In the genomic region with DNA sequence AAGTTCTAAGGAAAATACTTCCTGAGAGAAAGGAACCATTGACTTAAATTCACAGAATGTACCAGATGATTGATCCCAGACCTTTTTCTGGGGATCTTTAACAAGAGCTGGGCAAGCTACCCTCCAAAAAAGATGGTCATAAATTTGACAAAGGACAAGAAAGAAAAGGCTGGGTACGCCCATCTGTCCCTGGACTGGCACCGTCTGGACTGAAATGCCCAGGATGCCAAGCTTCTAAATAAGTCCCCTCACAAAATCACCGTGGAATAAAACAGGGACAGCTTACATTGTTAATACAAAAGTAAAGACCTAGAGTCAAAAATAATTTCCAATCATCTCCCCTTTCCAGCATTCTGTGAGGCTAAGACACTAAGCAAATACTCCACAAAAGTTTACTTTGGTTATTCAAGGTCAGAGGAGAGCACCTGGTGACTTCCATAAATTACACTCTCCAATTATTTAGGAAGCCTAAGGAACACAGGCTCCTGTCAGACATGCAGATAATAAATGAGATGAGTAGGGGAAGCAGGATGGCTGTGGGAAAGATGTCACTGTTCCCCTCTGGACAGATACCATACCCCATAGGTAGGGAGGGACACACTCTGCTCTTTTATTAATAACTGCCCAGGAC, we compare ENCODE assay signal across 1 cellular context.
TF ChIP-seq lines count a peak whose summit lies in the region.

No MANE protein-coding gene starts in this region.

TF ChIP-seq in HepG2, 621 proteins besides CTCF, POLR2A, EP300 and RAD21 (continued from another document and continues in another):
- TF ChIP-seq, protein P1, sequence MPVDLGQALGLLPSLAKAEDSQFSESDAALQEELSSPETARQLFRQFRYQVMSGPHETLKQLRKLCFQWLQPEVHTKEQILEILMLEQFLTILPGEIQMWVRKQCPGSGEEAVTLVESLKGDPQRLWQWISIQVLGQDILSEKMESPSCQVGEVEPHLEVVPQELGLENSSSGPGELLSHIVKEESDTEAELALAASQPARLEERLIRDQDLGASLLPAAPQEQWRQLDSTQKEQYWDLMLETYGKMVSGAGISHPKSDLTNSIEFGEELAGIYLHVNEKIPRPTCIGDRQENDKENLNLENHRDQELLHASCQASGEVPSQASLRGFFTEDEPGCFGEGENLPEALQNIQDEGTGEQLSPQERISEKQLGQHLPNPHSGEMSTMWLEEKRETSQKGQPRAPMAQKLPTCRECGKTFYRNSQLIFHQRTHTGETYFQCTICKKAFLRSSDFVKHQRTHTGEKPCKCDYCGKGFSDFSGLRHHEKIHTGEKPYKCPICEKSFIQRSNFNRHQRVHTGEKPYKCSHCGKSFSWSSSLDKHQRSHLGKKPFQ (CRISPR knock-in tag; IDR thresholded peaks at IDR 0.05; ENCODE audit: insufficient replicate concordance) = no peak
- no peak for TF ChIP-seq MAFF (IDR thresholded peaks at IDR 0.05; ENCODE audit: low read depth, low read length)
- no peak for TF ChIP-seq ZNF251 (CRISPR knock-in tag; IDR thresholded peaks at IDR 0.05)
- TF ChIP-seq KLF12 (CRISPR knock-in tag; IDR thresholded peaks at IDR 0.05; ENCODE audit: borderline replicate concordance) = no peak
- no peak for TF ChIP-seq HHEX (CRISPR knock-in tag; IDR thresholded peaks at IDR 0.05)
- 0 out of 2 replicates have a peak, but pooled peaks have one; percentile 34 for TF ChIP-seq SSRP1 (CRISPR knock-in tag; IDR thresholded peaks at IDR 0.05)
- no peak for TF ChIP-seq ZKSCAN5 (CRISPR knock-in tag; IDR thresholded peaks at IDR 0.05)
- TF ChIP-seq, protein P2, sequence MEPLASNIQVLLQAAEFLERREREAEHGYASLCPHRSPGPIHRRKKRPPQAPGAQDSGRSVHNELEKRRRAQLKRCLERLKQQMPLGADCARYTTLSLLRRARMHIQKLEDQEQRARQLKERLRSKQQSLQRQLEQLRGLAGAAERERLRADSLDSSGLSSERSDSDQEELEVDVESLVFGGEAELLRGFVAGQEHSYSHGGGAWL (CRISPR knock-in tag; IDR thresholded peaks at IDR 0.05) = no peak
- TF ChIP-seq ZNF577 (CRISPR knock-in tag; IDR thresholded peaks at IDR 0.05; ENCODE audit: borderline replicate concordance, low read depth) = no peak
- no peak for TF ChIP-seq MZF1 (CRISPR knock-in tag; IDR thresholded peaks at IDR 0.05; ENCODE audit: borderline replicate concordance)
- peak; percentile 21 for TF ChIP-seq TEAD3 (CRISPR knock-in tag; optimal IDR thresholded peaks at IDR 0.05; ENCODE audit: borderline replicate concordance)
- 0 out of 2 replicates have a peak, but pooled peaks have one; percentile 31 for TF ChIP-seq HDAC2 (CRISPR knock-in tag; IDR thresholded peaks at IDR 0.05)
- TF ChIP-seq TBX3 (IDR thresholded peaks at IDR 0.05; ENCODE audit: borderline replicate concordance) = no peak
- TF ChIP-seq FOXK2 (IDR thresholded peaks at IDR 0.05) = no peak
- no peak for TF ChIP-seq MYNN (CRISPR knock-in tag; IDR thresholded peaks at IDR 0.05; ENCODE audit: low read depth)
- TF ChIP-seq ZNF775 (CRISPR knock-in tag; IDR thresholded peaks at IDR 0.05; ENCODE audit: borderline replicate concordance) = no peak
- TF ChIP-seq ZNF75D (CRISPR knock-in tag; IDR thresholded peaks at IDR 0.05; ENCODE audit: borderline replicate concordance) = no peak
- TF ChIP-seq, protein P3, sequence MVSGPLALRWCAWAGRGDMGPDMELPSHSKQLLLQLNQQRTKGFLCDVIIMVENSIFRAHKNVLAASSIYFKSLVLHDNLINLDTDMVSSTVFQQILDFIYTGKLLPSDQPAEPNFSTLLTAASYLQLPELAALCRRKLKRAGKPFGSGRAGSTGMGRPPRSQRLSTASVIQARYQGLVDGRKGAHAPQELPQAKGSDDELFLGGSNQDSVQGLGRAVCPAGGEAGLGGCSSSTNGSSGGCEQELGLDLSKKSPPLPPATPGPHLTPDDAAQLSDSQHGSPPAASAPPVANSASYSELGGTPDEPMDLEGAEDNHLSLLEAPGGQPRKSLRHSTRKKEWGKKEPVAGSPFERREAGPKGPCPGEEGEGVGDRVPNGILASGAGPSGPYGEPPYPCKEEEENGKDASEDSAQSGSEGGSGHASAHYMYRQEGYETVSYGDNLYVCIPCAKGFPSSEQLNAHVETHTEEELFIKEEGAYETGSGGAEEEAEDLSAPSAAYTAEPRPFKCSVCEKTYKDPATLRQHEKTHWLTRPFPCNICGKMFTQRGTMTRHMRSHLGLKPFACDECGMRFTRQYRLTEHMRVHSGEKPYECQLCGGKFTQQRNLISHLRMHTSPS (CRISPR knock-in tag; IDR thresholded peaks at IDR 0.05; ENCODE audit: low read depth) = no peak
- TF ChIP-seq, protein P4, sequence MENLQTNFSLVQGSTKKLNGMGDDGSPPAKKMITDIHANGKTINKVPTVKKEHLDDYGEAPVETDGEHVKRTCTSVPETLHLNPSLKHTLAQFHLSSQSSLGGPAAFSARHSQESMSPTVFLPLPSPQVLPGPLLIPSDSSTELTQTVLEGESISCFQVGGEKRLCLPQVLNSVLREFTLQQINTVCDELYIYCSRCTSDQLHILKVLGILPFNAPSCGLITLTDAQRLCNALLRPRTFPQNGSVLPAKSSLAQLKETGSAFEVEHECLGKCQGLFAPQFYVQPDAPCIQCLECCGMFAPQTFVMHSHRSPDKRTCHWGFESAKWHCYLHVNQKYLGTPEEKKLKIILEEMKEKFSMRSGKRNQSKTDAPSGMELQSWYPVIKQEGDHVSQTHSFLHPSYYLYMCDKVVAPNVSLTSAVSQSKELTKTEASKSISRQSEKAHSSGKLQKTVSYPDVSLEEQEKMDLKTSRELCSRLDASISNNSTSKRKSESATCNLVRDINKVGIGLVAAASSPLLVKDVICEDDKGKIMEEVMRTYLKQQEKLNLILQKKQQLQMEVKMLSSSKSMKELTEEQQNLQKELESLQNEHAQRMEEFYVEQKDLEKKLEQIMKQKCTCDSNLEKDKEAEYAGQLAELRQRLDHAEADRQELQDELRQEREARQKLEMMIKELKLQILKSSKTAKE (CRISPR knock-in tag; IDR thresholded peaks at IDR 0.05; ENCODE audit: borderline replicate concordance) = no peak
- TF ChIP-seq SRSF4 (IDR thresholded peaks at IDR 0.05; ENCODE audit: low read depth, low read length, poor library complexity, severe bottlenecking) = no peak
- no peak for TF ChIP-seq SOX13 (IDR thresholded peaks at IDR 0.05)
- peak in 1 of 2 experiments; percentile 55; a peak in 1 of 4 replicates for TF ChIP-seq SOX13 (CRISPR knock-in tag; conservative IDR thresholded peaks at IDR 0.05 in 1 of 2, IDR thresholded peaks at IDR 0.05 in 1 of 2)
- TF ChIP-seq SNAPC2 (CRISPR knock-in tag; IDR thresholded peaks at IDR 0.05) = no peak
- no peak for TF ChIP-seq ZNF780A (CRISPR knock-in tag; IDR thresholded peaks at IDR 0.05)
- TF ChIP-seq, protein P5, sequence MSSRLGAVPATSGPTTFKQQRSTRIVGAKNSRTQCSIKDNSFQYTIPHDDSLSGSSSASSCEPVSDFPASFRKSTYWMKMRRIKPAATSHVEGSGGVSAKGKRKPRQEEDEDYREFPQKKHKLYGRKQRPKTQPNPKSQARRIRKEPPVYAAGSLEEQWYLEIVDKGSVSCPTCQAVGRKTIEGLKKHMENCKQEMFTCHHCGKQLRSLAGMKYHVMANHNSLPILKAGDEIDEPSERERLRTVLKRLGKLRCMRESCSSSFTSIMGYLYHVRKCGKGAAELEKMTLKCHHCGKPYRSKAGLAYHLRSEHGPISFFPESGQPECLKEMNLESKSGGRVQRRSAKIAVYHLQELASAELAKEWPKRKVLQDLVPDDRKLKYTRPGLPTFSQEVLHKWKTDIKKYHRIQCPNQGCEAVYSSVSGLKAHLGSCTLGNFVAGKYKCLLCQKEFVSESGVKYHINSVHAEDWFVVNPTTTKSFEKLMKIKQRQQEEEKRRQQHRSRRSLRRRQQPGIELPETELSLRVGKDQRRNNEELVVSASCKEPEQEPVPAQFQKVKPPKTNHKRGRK (CRISPR knock-in tag; IDR thresholded peaks at IDR 0.05) = no peak
- no peak for TF ChIP-seq ZSCAN22 (CRISPR knock-in tag; IDR thresholded peaks at IDR 0.05)
- TF ChIP-seq, protein P6, sequence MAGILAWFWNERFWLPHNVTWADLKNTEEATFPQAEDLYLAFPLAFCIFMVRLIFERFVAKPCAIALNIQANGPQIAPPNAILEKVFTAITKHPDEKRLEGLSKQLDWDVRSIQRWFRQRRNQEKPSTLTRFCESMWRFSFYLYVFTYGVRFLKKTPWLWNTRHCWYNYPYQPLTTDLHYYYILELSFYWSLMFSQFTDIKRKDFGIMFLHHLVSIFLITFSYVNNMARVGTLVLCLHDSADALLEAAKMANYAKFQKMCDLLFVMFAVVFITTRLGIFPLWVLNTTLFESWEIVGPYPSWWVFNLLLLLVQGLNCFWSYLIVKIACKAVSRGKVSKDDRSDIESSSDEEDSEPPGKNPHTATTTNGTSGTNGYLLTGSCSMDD (CRISPR knock-in tag; IDR thresholded peaks at IDR 0.05) = no peak
- no peak for TF ChIP-seq ARID2 (CRISPR knock-in tag; IDR thresholded peaks at IDR 0.05; ENCODE audit: borderline replicate concordance)
- no peak for TF ChIP-seq SIX1 (CRISPR knock-in tag; IDR thresholded peaks at IDR 0.05; ENCODE audit: borderline replicate concordance)
- no peak for TF ChIP-seq ZNF761 (CRISPR knock-in tag; conservative IDR thresholded peaks at IDR 0.05)
- no peak for TF ChIP-seq ZNF670 (CRISPR knock-in tag; IDR thresholded peaks at IDR 0.05; ENCODE audit: borderline replicate concordance)
- no peak for TF ChIP-seq ZNF296 (CRISPR knock-in tag; conservative IDR thresholded peaks at IDR 0.05)
- no peak for TF ChIP-seq ZBTB38 (CRISPR knock-in tag; IDR thresholded peaks at IDR 0.05)
- TF ChIP-seq ZBTB7B (CRISPR knock-in tag; IDR thresholded peaks at IDR 0.05) = no peak
- TF ChIP-seq FOSL2 (CRISPR knock-in tag; IDR thresholded peaks at IDR 0.05) = no peak
- no peak for TF ChIP-seq ZNF878 (CRISPR knock-in tag; IDR thresholded peaks at IDR 0.05)
- no peak for TF ChIP-seq ZNF354B (CRISPR knock-in tag; IDR thresholded peaks at IDR 0.05)
- TF ChIP-seq ZNF331 (CRISPR knock-in tag; IDR thresholded peaks at IDR 0.05) = peak; percentile 52; the same call in 1 of the 2 replicates
- 0 out of 2 replicates have a peak, but pooled peaks have one; percentile 26 for TF ChIP-seq HMG20B (CRISPR knock-in tag; conservative IDR thresholded peaks at IDR 0.05)
- no peak for TF ChIP-seq ISX (CRISPR knock-in tag; conservative IDR thresholded peaks at IDR 0.05)
- TF ChIP-seq, protein P7, sequence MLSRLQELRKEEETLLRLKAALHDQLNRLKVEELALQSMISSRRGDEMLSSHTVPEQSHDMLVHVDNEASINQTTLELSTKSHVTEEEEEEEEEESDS (CRISPR knock-in tag; IDR thresholded peaks at IDR 0.05; ENCODE audit: borderline replicate concordance) = no peak
- TF ChIP-seq SOX5 (CRISPR knock-in tag; IDR thresholded peaks at IDR 0.05; ENCODE audit: borderline replicate concordance) = peak; percentile 43; the same call in 1 of the 2 replicates
- no peak; the same call in 1 of the 2 replicates for TF ChIP-seq SALL1 (CRISPR knock-in tag; IDR thresholded peaks at IDR 0.05)
- TF ChIP-seq, protein P8, sequence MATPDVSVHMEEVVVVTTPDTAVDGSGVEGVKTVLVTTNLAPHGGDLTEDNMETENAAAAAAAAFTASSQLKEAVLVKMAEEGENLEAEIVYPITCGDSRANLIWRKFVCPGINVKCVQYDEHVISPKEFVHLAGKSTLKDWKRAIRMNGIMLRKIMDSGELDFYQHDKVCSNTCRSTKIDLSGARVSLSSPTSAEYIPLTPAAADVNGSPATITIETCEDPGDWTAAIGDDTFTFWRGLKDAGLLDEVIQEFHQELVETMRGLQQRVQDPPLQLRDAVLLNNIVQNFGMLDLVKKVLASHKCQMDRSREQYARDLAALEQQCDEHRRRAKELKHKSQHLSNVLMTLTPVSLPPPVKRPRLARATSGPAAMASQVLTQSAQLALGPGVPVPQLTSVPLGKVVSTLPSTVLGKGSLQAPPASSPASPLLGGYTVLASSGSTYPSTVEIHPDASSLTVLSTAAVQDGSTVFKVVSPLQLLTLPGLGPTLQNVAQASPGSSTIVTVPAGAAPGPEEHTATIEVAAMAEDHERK (CRISPR knock-in tag; IDR thresholded peaks at IDR 0.05; ENCODE audit: low read depth) = no peak
- TF ChIP-seq, protein P9, sequence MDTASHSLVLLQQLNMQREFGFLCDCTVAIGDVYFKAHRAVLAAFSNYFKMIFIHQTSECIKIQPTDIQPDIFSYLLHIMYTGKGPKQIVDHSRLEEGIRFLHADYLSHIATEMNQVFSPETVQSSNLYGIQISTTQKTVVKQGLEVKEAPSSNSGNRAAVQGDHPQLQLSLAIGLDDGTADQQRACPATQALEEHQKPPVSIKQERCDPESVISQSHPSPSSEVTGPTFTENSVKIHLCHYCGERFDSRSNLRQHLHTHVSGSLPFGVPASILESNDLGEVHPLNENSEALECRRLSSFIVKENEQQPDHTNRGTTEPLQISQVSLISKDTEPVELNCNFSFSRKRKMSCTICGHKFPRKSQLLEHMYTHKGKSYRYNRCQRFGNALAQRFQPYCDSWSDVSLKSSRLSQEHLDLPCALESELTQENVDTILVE (CRISPR knock-in tag; IDR thresholded peaks at IDR 0.05) = no peak
- no peak for TF ChIP-seq KDM5A (IDR thresholded peaks at IDR 0.05; ENCODE audit: borderline replicate concordance, low read length)
- TF ChIP-seq CBX5 (CRISPR knock-in tag; IDR thresholded peaks at IDR 0.05; ENCODE audit: borderline replicate concordance) = no peak
- no peak for TF ChIP-seq HNRNPL (IDR thresholded peaks at IDR 0.05; ENCODE audit: low read depth, low read length)
- no peak for TF ChIP-seq ISL2 (CRISPR knock-in tag; IDR thresholded peaks at IDR 0.05)
- no peak for TF ChIP-seq ZBTB8A (CRISPR knock-in tag; IDR thresholded peaks at IDR 0.05; ENCODE audit: borderline replicate concordance, low read depth)
- TF ChIP-seq, protein P10, sequence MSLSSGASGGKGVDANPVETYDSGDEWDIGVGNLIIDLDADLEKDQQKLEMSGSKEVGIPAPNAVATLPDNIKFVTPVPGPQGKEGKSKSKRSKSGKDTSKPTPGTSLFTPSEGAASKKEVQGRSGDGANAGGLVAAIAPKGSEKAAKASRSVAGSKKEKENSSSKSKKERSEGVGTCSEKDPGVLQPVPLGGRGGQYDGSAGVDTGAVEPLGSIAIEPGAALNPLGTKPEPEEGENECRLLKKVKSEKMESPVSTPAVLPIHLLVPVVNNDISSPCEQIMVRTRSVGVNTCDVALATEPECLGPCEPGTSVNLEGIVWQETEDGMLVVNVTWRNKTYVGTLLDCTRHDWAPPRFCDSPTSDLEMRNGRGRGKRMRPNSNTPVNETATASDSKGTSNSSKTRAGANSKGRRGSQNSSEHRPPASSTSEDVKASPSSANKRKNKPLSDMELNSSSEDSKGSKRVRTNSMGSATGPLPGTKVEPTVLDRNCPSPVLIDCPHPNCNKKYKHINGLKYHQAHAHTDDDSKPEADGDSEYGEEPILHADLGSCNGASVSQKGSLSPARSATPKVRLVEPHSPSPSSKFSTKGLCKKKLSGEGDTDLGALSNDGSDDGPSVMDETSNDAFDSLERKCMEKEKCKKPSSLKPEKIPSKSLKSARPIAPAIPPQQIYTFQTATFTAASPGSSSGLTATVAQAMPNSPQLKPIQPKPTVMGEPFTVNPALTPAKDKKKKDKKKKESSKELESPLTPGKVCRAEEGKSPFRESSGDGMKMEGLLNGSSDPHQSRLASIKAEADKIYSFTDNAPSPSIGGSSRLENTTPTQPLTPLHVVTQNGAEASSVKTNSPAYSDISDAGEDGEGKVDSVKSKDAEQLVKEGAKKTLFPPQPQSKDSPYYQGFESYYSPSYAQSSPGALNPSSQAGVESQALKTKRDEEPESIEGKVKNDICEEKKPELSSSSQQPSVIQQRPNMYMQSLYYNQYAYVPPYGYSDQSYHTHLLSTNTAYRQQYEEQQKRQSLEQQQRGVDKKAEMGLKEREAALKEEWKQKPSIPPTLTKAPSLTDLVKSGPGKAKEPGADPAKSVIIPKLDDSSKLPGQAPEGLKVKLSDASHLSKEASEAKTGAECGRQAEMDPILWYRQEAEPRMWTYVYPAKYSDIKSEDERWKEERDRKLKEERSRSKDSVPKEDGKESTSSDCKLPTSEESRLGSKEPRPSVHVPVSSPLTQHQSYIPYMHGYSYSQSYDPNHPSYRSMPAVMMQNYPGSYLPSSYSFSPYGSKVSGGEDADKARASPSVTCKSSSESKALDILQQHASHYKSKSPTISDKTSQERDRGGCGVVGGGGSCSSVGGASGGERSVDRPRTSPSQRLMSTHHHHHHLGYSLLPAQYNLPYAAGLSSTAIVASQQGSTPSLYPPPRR (CRISPR knock-in tag; IDR thresholded peaks at IDR 0.05; ENCODE audit: borderline replicate concordance) = no peak
